Comparison of ENCODE assay signal across 13 cellular contexts in genomic region chr1:223739366-223740057, GRCh38. TPM values are rescaled to one million over a fixed set of nuclear protein-coding genes. Genes with fewer than 3 reads are reported as not detected.
DNase-seq lines count a peak whose midpoint lies in the region; ATAC-seq and TF ChIP-seq lines count a peak whose summit lies in the region.
"Had no signal": no experiment of that assay in that cellular context is flagged by ENCODE, and none has a peak within 500 bp of the region (broad histone marks: within the 10 kb centered on the region; RNA-seq: fewer than 3 reads in every experiment).

No MANE protein-coding gene starts in this region.

- H3K27ac Mint-ChIP-seq in activated T-cell treated with anti-CD3 and anti-CD28 coated beads, Interleukin-2, amount 50 U/mL, for 24 hours = peak overlapping the region; percentile 11
- no peak overlapping the region for H3K27ac Mint-ChIP-seq in activated T-cell treated with anti-CD3 and anti-CD28 coated beads, Interleukin-2, amount 50 U/mL, for 72 hours
- H3K27ac Mint-ChIP-seq: IgD-negative memory B cell had no signal

- no peak for DNase-seq in activated T-cell treated with anti-CD3 and anti-CD28 coated beads, Interleukin-2, amount 50 U/mL, for 24 hours
- no peak for DNase-seq in activated T-cell treated with anti-CD3 and anti-CD28 coated beads, Interleukin-2, amount 50 U/mL, for 72 hours
- DNase-seq in esophagus muscularis mucosa (ENCODE audit: extremely low spot score) (no peak), omental fat pad (ENCODE audit: low spot score) (no peak), uterus (no peak), iPS-NIHi11 (ENCODE audit: low spot score) (no peak), NCI-H1105 (lab: John Stamatoyannopoulos, UW) (no peak)
- DNase-seq in stimulated activated CD8-positive, alpha-beta memory T cell treated with anti-CD3 and anti-CD28 coated beads, Interleukin-4, amount 100 ng/mL, for 48 hours = no peak
- DNase-seq: 8988T, activated gamma-delta T cell treated with Interleukin-2 at 50 U/mL for 16 hours, NCI-H2171 treated with DMSO at 0.1 percent for 48 hours, SHP77 had no signal

- 35% methylated on average over 8 of the region's 8 CpGs for WGBS in esophagus muscularis mucosa

- TF ChIP-seq POLR2A in esophagus muscularis mucosa (IDR thresholded peaks at IDR 0.05; ENCODE audit: low read depth) (no peak), uterus (IDR thresholded peaks at IDR 0.05) (no peak)

- no peak overlapping the region for H3K4me3 Mint-ChIP-seq in activated T-cell treated with anti-CD3 and anti-CD28 coated beads, Interleukin-2, amount 50 U/mL, for 24 hours
- H3K4me3 Mint-ChIP-seq in activated T-cell treated with anti-CD3 and anti-CD28 coated beads, Interleukin-2, amount 50 U/mL, for 72 hours = no peak overlapping the region
- H3K4me3 Mint-ChIP-seq: IgD-negative memory B cell had no signal

- H3K4me1 ChIP-seq in esophagus muscularis mucosa = peaks cover 56 to 76% (median 70%) of the 10 kb centered on the region in 4 donors
- peaks cover 0 to 4% of the 10 kb centered on the region in 2 donors for H3K4me1 ChIP-seq in uterus

- H3K36me3 Mint-ChIP-seq in activated T-cell treated with anti-CD3 and anti-CD28 coated beads, Interleukin-2, amount 50 U/mL, for 24 hours (ENCODE audit: low read depth) = peaks cover 36% of the 10 kb centered on the region
- no peaks in the 10 kb centered on the region for H3K36me3 Mint-ChIP-seq in activated T-cell treated with anti-CD3 and anti-CD28 coated beads, Interleukin-2, amount 50 U/mL, for 72 hours (ENCODE audit: insufficient read depth in 2 of 2)

- no peaks in the 10 kb centered on the region for H3K27me3 ChIP-seq in esophagus muscularis mucosa
- H3K27me3 ChIP-seq in uterus = no peaks in the 10 kb centered on the region

- TF ChIP-seq CTCF in esophagus muscularis mucosa (IDR thresholded peaks at IDR 0.05) (no peak), omental fat pad (IDR thresholded peaks at IDR 0.05) (no peak), uterus (IDR thresholded peaks at IDR 0.05) (no peak)

- H3K9me3 ChIP-seq in esophagus muscularis mucosa (no peaks in the 10 kb centered on the region), uterus (no peaks in the 10 kb centered on the region)

- TF ChIP-seq EP300 in esophagus muscularis mucosa (IDR thresholded peaks at IDR 0.05) = no peak

- intact Hi-C loops in esophagus muscularis mucosa (cut with DNase I) (no loop called here), uterus (cut with DNase I; ENCODE audit: low total_unique reads) (no loop called here)

- no peak for ATAC-seq in activated T-cell treated with anti-CD3 and anti-CD28 coated beads, Interleukin-2, amount 50 U/mL, for 72 hours (replicated peaks in 1 of 2)
- ATAC-seq in omental fat pad (ENCODE audit: low FRiP score) = peak; percentile 8

- peaks cover 2% of the 10 kb centered on the region for H3K4me1 Mint-ChIP-seq in activated T-cell treated with anti-CD3 and anti-CD28 coated beads, Interleukin-2, amount 50 U/mL, for 24 hours (ENCODE audit: low read depth)
- no peaks in the 10 kb centered on the region for H3K4me1 Mint-ChIP-seq in activated T-cell treated with anti-CD3 and anti-CD28 coated beads, Interleukin-2, amount 50 U/mL, for 72 hours (ENCODE audit: low read depth)

- H3K36me3 ChIP-seq in esophagus muscularis mucosa (peaks cover 0 to 18% (median 15%) of the 10 kb centered on the region in 4 donors), uterus (no peaks in the 10 kb centered on the region)

- H3K27me3 Mint-ChIP-seq in activated T-cell treated with anti-CD3 and anti-CD28 coated beads, Interleukin-2, amount 50 U/mL, for 24 hours = no peaks in the 10 kb centered on the region
- no peaks in the 10 kb centered on the region for H3K27me3 Mint-ChIP-seq in activated T-cell treated with anti-CD3 and anti-CD28 coated beads, Interleukin-2, amount 50 U/mL, for 72 hours (ENCODE audit: low read depth)
- H3K27me3 Mint-ChIP-seq: IgD-negative memory B cell had no signal

- no peak overlapping the region for H3K4me3 ChIP-seq in esophagus muscularis mucosa
- no peak overlapping the region for H3K4me3 ChIP-seq in uterus

- no peaks in the 10 kb centered on the region for H3K9me3 Mint-ChIP-seq in activated T-cell treated with anti-CD3 and anti-CD28 coated beads, Interleukin-2, amount 50 U/mL, for 24 hours
- H3K9me3 Mint-ChIP-seq in activated T-cell treated with anti-CD3 and anti-CD28 coated beads, Interleukin-2, amount 50 U/mL, for 72 hours = no peaks in the 10 kb centered on the region
- H3K9me3 Mint-ChIP-seq: IgD-negative memory B cell had no signal

- H3K27ac ChIP-seq in esophagus muscularis mucosa (replicated peaks in 1 of 4) = peak overlapping the region; percentile 70 to 81 (median 73)
- peak overlapping the region; percentile 5 to 52 for H3K27ac ChIP-seq in uterus

RNA-seq across cellular contexts. Expression of gene CAPN2, which starts 27.2 kb away (rescaled TPM):
- total RNA-seq in activated T-cell treated with anti-CD3 and anti-CD28 coated beads, Interleukin-2, amount 50 U/mL, for 72 hours = 10 to 100 TPM; 37.8 to 58.8 TPM
- total RNA-seq in esophagus muscularis mucosa (100 to 1,000 TPM in 3 of 4 donors, 10 to 100 TPM in 1; 91.9 to 231 (median 161) TPM), omental fat pad (100 to 1,000 TPM; 171 to 314 (median 229) TPM), uterus (100 to 1,000 TPM in 3 of 4 donors, 10 to 100 TPM in 1; 96.5 to 170 (median 117) TPM)
